ENCODE assay signal across 8 cellular contexts in genomic region chr16:2911580-2912329, GRCh38. TPM values are rescaled to one million over a fixed set of nuclear protein-coding genes. Genes with fewer than 3 reads are reported as not detected.
DNase-seq lines count a peak whose midpoint lies in the region; ATAC-seq, FAIRE-seq and TF ChIP-seq lines count a peak whose summit lies in the region.

FLYWCH1 (plus strand) TSS chr16:2911931; CDS start chr16:2929686, 17,755 bp downstream.

- peak within 1 kb of the TSS; percentile 89 for H3K4me2 ChIP-seq in DND-41 (ENCODE audit: insufficient read depth, low read length)
- H3K4me2 ChIP-seq in GM23248 (ENCODE audit: unreplicated experiment), result peak within 1 kb of the TSS; percentile 97
- H3K4me2 ChIP-seq in Karpas-422 (ENCODE audit: low read depth, low read length, poor library complexity, severe bottlenecking), result peak within 1 kb of the TSS; percentile 77

- DNase-seq in DND-41 (peak; percentile 99), GM23248 (peak; percentile 100), Karpas-422 (peak; percentile 99), RCC 7860 (ENCODE audit: low spot score) (peak; percentile 90)
- DNase-seq in activated T-cell treated with anti-CD3 and anti-CD28 coated beads, Interleukin-2, amount 50 U/mL, for 72 hours, result peak; percentile 99 to 100
- DNase-seq in stimulated activated CD8-positive, alpha-beta memory T cell treated with anti-CD3 and anti-CD28 coated beads, Interleukin-7, amount 100 ng/mL, for 24 hours (ENCODE audit: low read depth), result peak; percentile 99

- H3K4me3 ChIP-seq in DND-41 (ENCODE audit: low read depth in 1 of 2, low read length in 2 of 2) (peak within 1 kb of the TSS; percentile 43 to 82; a peak in 3 of 4 replicates), GM23248 (peak within 1 kb of the TSS; percentile 82), Karpas-422 (ENCODE audit: low read length) (peak within 1 kb of the TSS; percentile 89), muscle layer of duodenum (ENCODE audit: low read depth in 1 of 2, low read length in 2 of 2) (peak within 1 kb of the TSS; percentile 67 to 85)

- peak; percentile 30 for FAIRE-seq in RCC 7860 (lab: Jason Lieb, UNC)

- peaks cover 49% of the 10 kb centered on the region for H3K4me1 Mint-ChIP-seq in activated T-cell treated with anti-CD3 and anti-CD28 coated beads, Interleukin-2, amount 50 U/mL, for 72 hours (ENCODE audit: low read depth)

- ATAC-seq in DND-41 (ENCODE audit: insufficient read depth, low read depth) (peak; percentile 96), esophagus mucosa (peak; percentile 92)
- ATAC-seq in activated T-cell treated with anti-CD3 and anti-CD28 coated beads, Interleukin-2, amount 50 U/mL, for 72 hours (replicated peaks in 1 of 2), result peak; percentile 95 to 96

- no peaks in the 10 kb centered on the region for H3K9me3 ChIP-seq in DND-41 (ENCODE audit: insufficient read depth, low read length, severe bottlenecking)
- no peaks in the 10 kb centered on the region for H3K9me3 ChIP-seq in GM23248 (ENCODE audit: low read depth)
- H3K9me3 ChIP-seq in Karpas-422 (ENCODE audit: low read length), result no peaks in the 10 kb centered on the region
- no peaks in the 10 kb centered on the region for H3K9me3 ChIP-seq in muscle layer of duodenum (ENCODE audit: control insufficient read depth in 1 of 2, low read length in 2 of 2)

- H3K9me3 Mint-ChIP-seq in activated T-cell treated with anti-CD3 and anti-CD28 coated beads, Interleukin-2, amount 50 U/mL, for 72 hours, result no peaks in the 10 kb centered on the region

- H3K27me3 ChIP-seq in DND-41 (ENCODE audit: insufficient read depth, low read length, poor library complexity) (no peaks in the 10 kb centered on the region), GM23248 (replicated peaks; ENCODE audit: insufficient read depth) (no peaks in the 10 kb centered on the region), Karpas-422 (ENCODE audit: low read length) (no peaks in the 10 kb centered on the region), muscle layer of duodenum (ENCODE audit: low read depth, low read length) (no peaks in the 10 kb centered on the region)

- 1% methylated on average over 42 of the region's 87 CpGs for WGBS in GM23248 (ENCODE audit: low coverage in 1 of 2, low lambda C conversion rate in 2 of 2, missing lambda C conversion rate in 2 of 2), 2 experiments

- H3K9me2 ChIP-seq in GM23248 (ENCODE audit: insufficient read depth) (no peaks in the 10 kb centered on the region), Karpas-422 (replicated peaks; ENCODE audit: insufficient read depth, low read length) (no peaks in the 10 kb centered on the region)

- H4K20me1 ChIP-seq in DND-41 (ENCODE audit: insufficient read depth, low read length) (no peaks in the 10 kb centered on the region), GM23248 (ENCODE audit: insufficient read depth) (no peaks in the 10 kb centered on the region), Karpas-422 (ENCODE audit: insufficient read depth, low read depth, low read length) (no peaks in the 10 kb centered on the region)

- no peaks in the 10 kb centered on the region for H3K27me3 Mint-ChIP-seq in activated T-cell treated with anti-CD3 and anti-CD28 coated beads, Interleukin-2, amount 50 U/mL, for 72 hours (ENCODE audit: low read depth)

- H3K79me2 ChIP-seq in DND-41 (ENCODE audit: insufficient read depth, low read length) (peaks cover 16% of the 10 kb centered on the region), GM23248 (ENCODE audit: insufficient read depth) (peaks cover 23% of the 10 kb centered on the region), Karpas-422 (ENCODE audit: low read length) (peaks cover 15% of the 10 kb centered on the region)

- H3K27ac ChIP-seq in DND-41 (ENCODE audit: low read length) (peak within 1 kb of the TSS; percentile 58), GM23248 (peak within 1 kb of the TSS; percentile 76), Karpas-422 (ENCODE audit: low read length) (no peak within 1 kb of the TSS), muscle layer of duodenum (ENCODE audit: low read length) (peak within 1 kb of the TSS; percentile 53)

- in situ Hi-C loops in GM23248 (cut with MboI), result no loop called here

- H3K9ac ChIP-seq in DND-41 (ENCODE audit: low read depth, low read length) (peak within 1 kb of the TSS; percentile 66), GM23248 (peak within 1 kb of the TSS; percentile 84), Karpas-422 (ENCODE audit: low read length) (peak within 1 kb of the TSS; percentile 81)

- peaks cover 18% of the 10 kb centered on the region for H3F3A ChIP-seq in GM23248 (ENCODE audit: insufficient read depth)

- H2AFZ ChIP-seq in DND-41 (ENCODE audit: low read depth, low read length), result peak within 1 kb of the TSS; percentile 88
- peak within 1 kb of the TSS; percentile 92 for H2AFZ ChIP-seq in GM23248
- peak within 1 kb of the TSS; percentile 45; the same call in 1 of the 2 replicates for H2AFZ ChIP-seq in Karpas-422 (ENCODE audit: low read length)

- TF ChIP-seq CTCF in DND-41 (IDR thresholded peaks at IDR 0.05; ENCODE audit: borderline replicate concordance, extremely low read depth, low read length, poor library complexity, severe bottlenecking), result peak; percentile 2

- peaks cover 15% of the 10 kb centered on the region for H3K36me3 ChIP-seq in DND-41 (ENCODE audit: insufficient read depth, low read length)
- H3K36me3 ChIP-seq in GM23248 (ENCODE audit: low read depth), result peaks cover 5% of the 10 kb centered on the region; the same call in 1 of the 2 replicates
- H3K36me3 ChIP-seq in Karpas-422 (ENCODE audit: insufficient read depth, low read length), result 0 out of 2 replicates have a peak, but pooled peaks cover 3% of the 10 kb centered on the region
- peaks cover 0 to 15% of the 10 kb centered on the region in 2 donors for H3K36me3 ChIP-seq in muscle layer of duodenum (ENCODE audit: control insufficient read depth in 1 of 2, insufficient read depth in 2 of 2, low read length in 2 of 2)

- peaks cover 25% of the 10 kb centered on the region for H3K4me1 ChIP-seq in DND-41 (ENCODE audit: insufficient read depth, low read length)
- peaks cover 22% of the 10 kb centered on the region for H3K4me1 ChIP-seq in GM23248 (ENCODE audit: insufficient read depth)
- H3K4me1 ChIP-seq in Karpas-422 (ENCODE audit: low read length), result peaks cover 24% of the 10 kb centered on the region
- H3K4me1 ChIP-seq in muscle layer of duodenum (ENCODE audit: control insufficient read depth in 1 of 2, insufficient read depth in 2 of 2, low read length in 2 of 2), result peaks cover 6 to 14% of the 10 kb centered on the region in 2 donors

- H3K27ac Mint-ChIP-seq in activated T-cell treated with anti-CD3 and anti-CD28 coated beads, Interleukin-2, amount 50 U/mL, for 72 hours, result peak within 1 kb of the TSS; percentile 76

- H3K36me3 Mint-ChIP-seq in activated T-cell treated with anti-CD3 and anti-CD28 coated beads, Interleukin-2, amount 50 U/mL, for 72 hours (ENCODE audit: insufficient read depth in 2 of 2), result peaks cover 2 to 4% of the 10 kb centered on the region in 2 donors

- H3K4me3 Mint-ChIP-seq in activated T-cell treated with anti-CD3 and anti-CD28 coated beads, Interleukin-2, amount 50 U/mL, for 72 hours, result peak within 1 kb of the TSS; percentile 95 to 97

RNA-seq across cellular contexts. Expression of gene FLYWCH1, which starts in this region (rescaled TPM):
- 43.3 and 44.7 TPM in 2 replicates for total RNA-seq in GM23248 (2014; rRNA removed; shearing (Covaris generic))
- 16.0 and 18.7 TPM in 2 replicates for polyA plus RNA-seq in GM23248 (2016; fragmentation: Nextera tagmentation; extraction: Ambion mirVana)
- total RNA-seq in Karpas-422 (2014; rRNA removed; shearing (Covaris generic); ENCODE audit: low replicate concordance), result 11.0 and 22.7 TPM in 2 replicates
- 10 to 100 TPM; 68.5 to 76.4 TPM for total RNA-seq in activated T-cell treated with anti-CD3 and anti-CD28 coated beads, Interleukin-2, amount 50 U/mL, for 72 hours
- 16.4 TPM for total RNA-seq in esophagus mucosa
